36 cellular contexts compared by ENCODE assay signal in genomic region chr13:19161308-19161707, GRCh38. TPM values are rescaled to one million over a fixed set of nuclear protein-coding genes. Genes with fewer than 3 reads are reported as not detected.
"Had no signal": no experiment of that assay in that cellular context is flagged by ENCODE, and none has a peak within 500 bp of the region (broad histone marks: within the 10 kb centered on the region; RNA-seq: fewer than 3 reads in every experiment).

No MANE protein-coding gene starts in this region.

- DNase-seq: naive B cell; naive thymus-derived CD8-positive, alpha-beta T cell; nephron progenitor cell; nucleus accumbens; pancreas; psoas muscle; right cardiac atrium; right lobe of liver; spleen; stimulated activated CD4-positive, alpha-beta T cell treated with anti-CD3 and anti-CD28 coated beads, Interleukin-12 subunit alpha, Interleukin-12 subunit beta, amount 100 ng/mL, for 4 hours; stimulated activated CD4-positive, alpha-beta T cell treated with anti-CD3 and anti-CD28 coated beads, Interleukin-1b, Interleukin-23, amount 100 ng/mL, for 48 hours; stimulated activated CD4-positive, alpha-beta T cell treated with anti-CD3 and anti-CD28 coated beads, Interleukin-4, amount 100 ng/mL, for 1 hour; stimulated activated CD4-positive, alpha-beta T cell treated with anti-CD3 and anti-CD28 coated beads, Interleukin-4, amount 100 ng/mL, for 4 hours; stimulated activated CD8-positive, alpha-beta memory T cell treated with anti-CD3 and anti-CD28 coated beads, Interleukin-4, amount 100 ng/mL, for 48 hours; stimulated activated naive CD4-positive, alpha-beta T cell; stimulated activated naive CD8-positive, alpha-beta T cell treated with anti-CD3 and anti-CD28 coated beads, Interleukin-15, amount 100 ng/mL, for 72 hours; stimulated activated naive CD8-positive, alpha-beta T cell treated with anti-CD3 and anti-CD28 coated beads, Interleukin-15, Interleukin-2, amounts not matched to agents 100 U/mL and 50 U/mL, for 24 hours; substantia nigra; testis; thyroid gland; trophoblast cell; upper lobe of left lung; uterus had no signal

- H3K36me3 Mint-ChIP-seq: naive thymus-derived CD8-positive, alpha-beta T cell; natural killer cell treated with Interleukin-12 subunit alpha and Interleukin-12 subunit beta and Interleukin-15 and Interleukin-18, amount 100 ng/mL, for 72 hours; stimulated activated memory B cell treated with anti-CD40 and anti-IgM and Interleukin-4, amounts not matched to agents 10 μg/mL and 1 μg/mL and 100 μg/mL, for 72 hours had no signal

- H3K4me3 Mint-ChIP-seq: naive B cell; naive thymus-derived CD8-positive, alpha-beta T cell; natural killer cell treated with Interleukin-12 subunit alpha and Interleukin-12 subunit beta and Interleukin-15 and Interleukin-18, amount 100 ng/mL, for 72 hours; nephron progenitor cell; neural crest cell; stimulated activated memory B cell treated with anti-CD40 and anti-IgM and Interleukin-4, amounts not matched to agents 10 μg/mL and 1 μg/mL and 100 μg/mL, for 72 hours; stimulated activated naive CD8-positive, alpha-beta T cell treated with anti-CD3 and anti-CD28 coated beads, Interleukin-15, amount 100 ng/mL, for 72 hours had no signal

- H3K36me3 ChIP-seq: neutrophil, pancreas, right lobe of liver, spleen, suprapubic skin, thyroid gland, tibial nerve, upper lobe of left lung, uterus had no signal

- H3K27ac ChIP-seq: neutrophil, pancreas, psoas muscle, right lobe of liver, skin epidermis, spleen, suprapubic skin, testis, thyroid gland, tibial nerve, upper lobe of left lung, uterus had no signal

- H3K27ac Mint-ChIP-seq: naive B cell; naive thymus-derived CD8-positive, alpha-beta T cell; natural killer cell treated with Interleukin-12 subunit alpha and Interleukin-12 subunit beta and Interleukin-15 and Interleukin-18, amount 100 ng/mL, for 72 hours; nephron progenitor cell; progenitor cell of endocrine pancreas; stimulated activated memory B cell treated with anti-CD40 and anti-IgM and Interleukin-4, amounts not matched to agents 10 μg/mL and 1 μg/mL and 100 μg/mL, for 72 hours had no signal

- H3K9me3 ChIP-seq: neutrophil, pancreas, right lobe of liver, testis, thyroid gland, uterus had no signal

- ATAC-seq: naive thymus-derived CD8-positive, alpha-beta T cell; natural killer cell treated with Interleukin-12 subunit alpha and Interleukin-12 subunit beta and Interleukin-15 and Interleukin-18, amount 100 ng/mL, for 72 hours; pancreas; psoas muscle; right cardiac atrium; right lobe of liver; stimulated activated memory B cell treated with anti-CD40 and anti-IgM and Interleukin-4, amounts not matched to agents 10 μg/mL and 1 μg/mL and 100 μg/mL, for 72 hours; stimulated activated naive CD8-positive, alpha-beta T cell treated with anti-CD3 and anti-CD28 coated beads, Interleukin-15, amount 100 ng/mL, for 72 hours; stimulated activated naive CD8-positive, alpha-beta T cell treated with anti-CD3 and anti-CD28 coated beads, Interleukin-15, Interleukin-2, amounts not matched to agents 100 U/mL and 50 U/mL, for 24 hours had no signal

- H3K4me3 ChIP-seq: pancreas, psoas muscle, right lobe of liver, skin epidermis, smooth muscle cell, spleen, suprapubic skin, testis, thyroid gland, tibial nerve, upper lobe of left lung, uterus had no signal

- H3K27me3 ChIP-seq: neutrophil, pancreas, right lobe of liver, spleen, suprapubic skin, testis, thyroid gland, tibial nerve, upper lobe of left lung, uterus had no signal

- H3K4me1 Mint-ChIP-seq: nephron progenitor cell; neural crest cell; stimulated activated memory B cell treated with anti-CD40 and anti-IgM and Interleukin-4, amounts not matched to agents 10 μg/mL and 1 μg/mL and 100 μg/mL, for 72 hours; stimulated activated naive CD8-positive, alpha-beta T cell treated with anti-CD3 and anti-CD28 coated beads, Interleukin-15, amount 100 ng/mL, for 72 hours had no signal

- FAIRE-seq: pancreas had no signal

- H3K27me3 Mint-ChIP-seq: naive B cell; naive thymus-derived CD8-positive, alpha-beta T cell; natural killer cell treated with Interleukin-12 subunit alpha and Interleukin-12 subunit beta and Interleukin-15 and Interleukin-18, amount 100 ng/mL, for 72 hours; progenitor cell of endocrine pancreas; stimulated activated memory B cell treated with anti-CD40 and anti-IgM and Interleukin-4, amounts not matched to agents 10 μg/mL and 1 μg/mL and 100 μg/mL, for 72 hours; stimulated activated naive CD8-positive, alpha-beta T cell treated with anti-CD3 and anti-CD28 coated beads, Interleukin-15, amount 100 ng/mL, for 72 hours had no signal

- H3K4me1 ChIP-seq: pancreas, psoas muscle, right lobe of liver, spleen, suprapubic skin, testis, thyroid gland, tibial nerve, upper lobe of left lung, uterus had no signal

RNA-seq across cellular contexts. Expression of gene TUBA3C, which starts 20.3 kb away (rescaled TPM):
- total RNA-seq: naive thymus-derived CD8-positive, alpha-beta T cell; natural killer cell treated with Interleukin-12 subunit alpha and Interleukin-12 subunit beta and Interleukin-15 and Interleukin-18, amount 100 ng/mL, for 72 hours; neural crest cell; omental fat pad; osteocyte; pancreas; progenitor cell of endocrine pancreas; psoas muscle; renal cortical epithelial cell; right cardiac atrium; right lobe of liver; smooth muscle cell; spleen; suprapubic skin; tibial nerve; upper lobe of left lung; urinary bladder; uterus had no signal
